Comparison of ENCODE assay signal across 11 cellular contexts in the genomic region with DNA sequence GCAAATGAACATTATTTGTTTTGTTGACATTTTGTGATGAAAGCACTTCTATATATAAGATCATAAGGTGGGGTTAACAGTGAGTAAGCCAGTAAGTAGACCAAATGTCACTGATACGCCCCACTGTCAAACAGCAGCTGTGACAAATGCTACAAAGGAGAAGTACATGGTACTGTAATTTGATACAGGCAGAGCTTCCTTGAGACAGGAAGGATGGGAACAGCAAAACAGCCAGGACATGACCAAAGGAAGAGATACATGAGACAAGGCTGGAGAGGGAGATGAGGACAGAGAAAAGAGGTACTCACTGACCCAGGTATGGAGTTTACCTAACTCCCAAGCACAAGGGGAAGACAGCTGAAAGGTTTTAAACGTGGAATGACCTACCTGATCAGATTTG.
DNase-seq lines count a peak whose midpoint lies in the region; ATAC-seq and TF ChIP-seq lines count a peak whose summit lies in the region.
"Had no signal": no experiment of that assay in that cellular context is flagged by ENCODE, and none has a peak within 500 bp of the region (broad histone marks: within the 10 kb centered on the region; RNA-seq: fewer than 3 reads in every experiment).

No MANE protein-coding gene starts in this region.

- DNase-seq in CD1c-positive myeloid dendritic cell (ENCODE audit: extremely low spot score) (peak; percentile 22), PC-3 (peak; percentile 72), glutamatergic neuron (no peak), ureter (ENCODE audit: low spot score) (no peak)
- DNase-seq in activated T-helper 1 cell treated with anti-CD3 and anti-CD28 coated beads, Interleukin-12 subunit alpha, Interleukin-12 subunit beta, Interleukin-2, Interleukin-4 antibody, amounts not matched to agents 30 ng/mL and 10 ng/mL and 1 ng/mL, durations not matched to agents 14 hours and 24 hours and 36 hours (ENCODE audit: low spot score), result no peak
- DNase-seq: CD8-positive, alpha-beta memory T cell; GM23248; uterus had no signal

- no TSS peak for BruUV-seq in PC-3 (replicated peaks; lab: Mats Ljungman, UMichigan)

- no peaks in the 10 kb centered on the region for H3K36me3 Mint-ChIP-seq in glutamatergic neuron (ENCODE audit: unreplicated experiment)
- peaks cover 13% of the 10 kb centered on the region for H3K36me3 Mint-ChIP-seq in activated T-helper 1 cell treated with anti-CD3 and anti-CD28 coated beads, Interleukin-12 subunit alpha, Interleukin-12 subunit beta, Interleukin-2, Interleukin-4 antibody, amounts not matched to agents 30 ng/mL and 10 ng/mL and 1 ng/mL, durations not matched to agents 14 hours and 24 hours and 36 hours (ENCODE audit: low read depth)

- peaks cover 83% of the 10 kb centered on the region for H3K79me2 ChIP-seq in PC-3 (ENCODE audit: low read length)

- H3K27ac Mint-ChIP-seq in glutamatergic neuron (ENCODE audit: unreplicated experiment), result peak overlapping the region; percentile 88
- H3K27ac Mint-ChIP-seq in activated T-helper 1 cell treated with anti-CD3 and anti-CD28 coated beads, Interleukin-12 subunit alpha, Interleukin-12 subunit beta, Interleukin-2, Interleukin-4 antibody, amounts not matched to agents 30 ng/mL and 10 ng/mL and 1 ng/mL, durations not matched to agents 14 hours and 24 hours and 36 hours, result no peak overlapping the region

- H3K9me2 ChIP-seq in PC-3 (replicated peaks; ENCODE audit: low read length), result no peaks in the 10 kb centered on the region

- H3K36me3 ChIP-seq in HEK293 (ENCODE audit: control insufficient read depth in 2 of 2, insufficient read depth in 1 of 2, low read length in 2 of 2), result no peaks in the 10 kb centered on the region
- no peaks in the 10 kb centered on the region for H3K36me3 ChIP-seq in PC-3 (ENCODE audit: low read depth, low read length)
- H3K36me3 ChIP-seq: uterus had no signal

- H3K4me1 Mint-ChIP-seq in glutamatergic neuron (ENCODE audit: low read depth, unreplicated experiment), result peaks cover 52% of the 10 kb centered on the region
- peaks cover 14% of the 10 kb centered on the region for H3K4me1 Mint-ChIP-seq in activated T-helper 1 cell treated with anti-CD3 and anti-CD28 coated beads, Interleukin-12 subunit alpha, Interleukin-12 subunit beta, Interleukin-2, Interleukin-4 antibody, amounts not matched to agents 30 ng/mL and 10 ng/mL and 1 ng/mL, durations not matched to agents 14 hours and 24 hours and 36 hours (ENCODE audit: low read depth)

- peaks cover 17% of the 10 kb centered on the region; the same call in 1 of the 2 replicates for H4K20me1 ChIP-seq in PC-3 (ENCODE audit: low read length)

- H3K9me3 ChIP-seq in HEK293 (ENCODE audit: control insufficient read depth, insufficient read depth, low read depth, low read length), result no peaks in the 10 kb centered on the region
- H3K9me3 ChIP-seq in PC-3 (ENCODE audit: low read length), result no peaks in the 10 kb centered on the region
- H3K9me3 ChIP-seq: uterus had no signal

- TF ChIP-seq CTCF in HEK293 (tag by site-specific recombination; IDR thresholded peaks at IDR 0.05) (no peak), PC-3 (conservative IDR thresholded peaks at IDR 0.05; ENCODE audit: low read depth, low read length) (no peak), glutamatergic neuron (IDR thresholded peaks at IDR 0.05; ENCODE audit: partially characterized antibody, unreplicated experiment) (no peak)

- peaks cover 4% of the 10 kb centered on the region for H3K9me3 Mint-ChIP-seq in glutamatergic neuron (ENCODE audit: unreplicated experiment)
- H3K9me3 Mint-ChIP-seq in activated T-helper 1 cell treated with anti-CD3 and anti-CD28 coated beads, Interleukin-12 subunit alpha, Interleukin-12 subunit beta, Interleukin-2, Interleukin-4 antibody, amounts not matched to agents 30 ng/mL and 10 ng/mL and 1 ng/mL, durations not matched to agents 14 hours and 24 hours and 36 hours, result peaks cover 12% of the 10 kb centered on the region

- H3K9ac ChIP-seq in PC-3 (ENCODE audit: low read length), result 0 out of 2 replicates have a peak overlapping the region, but pooled peaks have one; percentile 10
- H3K9ac ChIP-seq: GM23248 had no signal

- peak overlapping the region; percentile 54 for H3K4me2 ChIP-seq in PC-3 (ENCODE audit: low read length)

- peak; percentile 92 for ATAC-seq in PC-3
- ATAC-seq in HG02588 (IDR thresholded peaks at IDR 0.05; ENCODE audit: unreplicated experiment), result no peak
- no peak for ATAC-seq in HG03025 (IDR thresholded peaks at IDR 0.05; ENCODE audit: low FRiP score, unreplicated experiment)

- no peak overlapping the region for H2AFZ ChIP-seq in PC-3 (ENCODE audit: low read length)
- H2AFZ ChIP-seq: GM23248 had no signal

- peaks cover 2% of the 10 kb centered on the region for H3K27me3 Mint-ChIP-seq in glutamatergic neuron (ENCODE audit: unreplicated experiment)
- H3K27me3 Mint-ChIP-seq in activated T-helper 1 cell treated with anti-CD3 and anti-CD28 coated beads, Interleukin-12 subunit alpha, Interleukin-12 subunit beta, Interleukin-2, Interleukin-4 antibody, amounts not matched to agents 30 ng/mL and 10 ng/mL and 1 ng/mL, durations not matched to agents 14 hours and 24 hours and 36 hours (ENCODE audit: insufficient read depth), result no peaks in the 10 kb centered on the region
- H3K27me3 Mint-ChIP-seq: CD8-positive, alpha-beta memory T cell had no signal

- H3K27ac ChIP-seq in HEK293 (ENCODE audit: extremely low read depth, low read depth, low read length), result no peak overlapping the region
- peak overlapping the region; percentile 58 for H3K27ac ChIP-seq in PC-3 (ENCODE audit: low read length)
- H3K27ac ChIP-seq: GM23248, uterus had no signal

- H3F3A ChIP-seq in PC-3 (ENCODE audit: low read length, unreplicated experiment), result no peaks in the 10 kb centered on the region

- CTCF ChIA-PET in HEK293 (lab: Yijun Ruan, JAX), result interaction anchor here (0.6 to 1.0 kb wide), 6 partner anchors 76 to 311 kb away, joined by 3 to 7 read pairs (median 4); no protein-coding TSS in a partner anchor
- CTCF ChIA-PET in PC-3 (lab: Charles Lee), result interaction anchor here (0.5 to 0.6 kb wide), 2 partner anchors 72 to 309 kb away, joined by 3 to 5 read pairs; no protein-coding TSS in a partner anchor

- intact Hi-C loops in PC-3 (cut with micrococcal nuclease), result no loop called here
- intact Hi-C loops in activated T-helper 1 cell treated with anti-CD3 and anti-CD28 coated beads, Interleukin-12 subunit alpha, Interleukin-12 subunit beta, Interleukin-2, Interleukin-4 antibody, amounts not matched to agents 30 ng/mL and 10 ng/mL and 1 ng/mL, durations not matched to agents 14 hours and 24 hours and 36 hours (cut with micrococcal nuclease), result no loop called here

- POLR2A ChIA-PET in HEK293 (lab: Yijun Ruan, JAX), result interaction anchor here (0.6 to 0.7 kb wide), 2 partner anchors 25 to 91 kb away, joined by 3 to 7 read pairs; no protein-coding TSS in a partner anchor
- POLR2A ChIA-PET in PC-3 (lab: Charles Lee; ENCODE audit: unreplicated experiment), result no interaction called here

- H3K4me1 ChIP-seq in HEK293 (ENCODE audit: control insufficient read depth, insufficient read depth, low read length) (peaks cover 11% of the 10 kb centered on the region), PC-3 (ENCODE audit: insufficient read depth, low read length) (peaks cover 28% of the 10 kb centered on the region)
- H3K4me1 ChIP-seq: uterus had no signal

- H3K27me3 ChIP-seq in PC-3 (ENCODE audit: low read length), result no peaks in the 10 kb centered on the region
- H3K27me3 ChIP-seq: uterus had no signal

- H3K4me3 ChIP-seq in HEK293 (ENCODE audit: low read depth, low read length) (no peak overlapping the region), PC-3 (ENCODE audit: low read length) (no peak overlapping the region)
- H3K4me3 ChIP-seq: GM23248, uterus had no signal

- peak overlapping the region; percentile 71 for H3K4me3 Mint-ChIP-seq in glutamatergic neuron (ENCODE audit: unreplicated experiment)
- no peak overlapping the region for H3K4me3 Mint-ChIP-seq in activated T-helper 1 cell treated with anti-CD3 and anti-CD28 coated beads, Interleukin-12 subunit alpha, Interleukin-12 subunit beta, Interleukin-2, Interleukin-4 antibody, amounts not matched to agents 30 ng/mL and 10 ng/mL and 1 ng/mL, durations not matched to agents 14 hours and 24 hours and 36 hours
- H3K4me3 Mint-ChIP-seq: CD8-positive, alpha-beta memory T cell had no signal

TF ChIP-seq in HEK293, 187 proteins besides CTCF, POLR2A, EP300 and RAD21 (continues in another document):
- TF ChIP-seq BCL11A (tag by site-specific recombination; IDR thresholded peaks at IDR 0.05; ENCODE audit: low read depth) (no peak), ZBTB20 (tag by site-specific recombination; IDR thresholded peaks at IDR 0.05) (no peak), ZNF600 (tag by site-specific recombination; IDR thresholded peaks at IDR 0.05) (peak; percentile 70), ZIC2 (tag by site-specific recombination; IDR thresholded peaks at IDR 0.05) (no peak), ZNF707 (tag by site-specific recombination; IDR thresholded peaks at IDR 0.05) (no peak), ZNF549 (tag by site-specific recombination; IDR thresholded peaks at IDR 0.05) (no peak), EGR2 (tag by site-specific recombination; IDR thresholded peaks at IDR 0.05; ENCODE audit: low read depth) (no peak), ZNF555 (tag by site-specific recombination; conservative IDR thresholded peaks at IDR 0.05) (no peak), ZNF366 (tag by site-specific recombination; conservative IDR thresholded peaks at IDR 0.05) (peak; percentile 43; the same call in 1 of the 2 replicates), SP7 (tag by site-specific recombination; IDR thresholded peaks at IDR 0.05) (0 out of 2 replicates have a peak, but pooled peaks have one; percentile 32), ZNF660 (tag by site-specific recombination; IDR thresholded peaks at IDR 0.05) (peak; percentile 98), ZNF23 (tag by site-specific recombination; IDR thresholded peaks at IDR 0.05; ENCODE audit: borderline replicate concordance) (no peak), KLF1 (tag by site-specific recombination; IDR thresholded peaks at IDR 0.05) (no peak), ZNF211 (tag by site-specific recombination; IDR thresholded peaks at IDR 0.05; ENCODE audit: low read depth) (no peak), MYNN (tag by site-specific recombination; IDR thresholded peaks at IDR 0.05; ENCODE audit: borderline replicate concordance) (no peak)

Comparison
In these comparisons a context has a peak if more than half of its experiments do, and no peak if none do; other contexts are left out.
1. DNase-seq: peak in CD1c-positive myeloid dendritic cell (single experiment) and PC-3 (single experiment); none in glutamatergic neuron (single experiment), ureter (single experiment) and activated T-helper 1 cell treated with anti-CD3 and anti-CD28 coated beads, Interleukin-12 subunit alpha, Interleukin-12 subunit beta, Interleukin-2, Interleukin-4 antibody, amounts not matched to agents 30 ng/mL and 10 ng/mL and 1 ng/mL, durations not matched to agents 14 hours and 24 hours and 36 hours (single experiment).